Comparison of ENCODE assay signal across 10 cellular contexts in the genomic region with DNA sequence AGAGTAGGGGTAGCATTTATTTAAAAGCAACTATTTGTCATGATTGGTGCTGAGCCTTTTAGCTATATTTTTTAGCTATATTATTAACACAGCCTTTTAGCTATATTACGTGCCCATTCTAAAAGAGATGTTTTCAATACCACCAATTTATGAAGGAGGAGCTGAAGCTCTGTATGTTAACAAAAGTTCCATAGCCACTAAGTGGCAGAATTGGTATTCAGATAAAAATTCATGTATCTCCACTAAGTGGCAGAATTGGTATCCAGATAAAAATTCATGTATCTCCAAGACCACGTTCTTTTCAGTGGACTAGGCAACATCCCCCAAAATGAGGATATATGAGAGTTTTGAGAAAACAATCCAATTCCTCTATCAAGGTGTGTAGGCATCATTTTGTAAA.
DNase-seq lines count a peak whose midpoint lies in the region; ATAC-seq and TF ChIP-seq lines count a peak whose summit lies in the region.
"Had no signal": no experiment of that assay in that cellular context is flagged by ENCODE, and none has a peak within 500 bp of the region (broad histone marks: within the 10 kb centered on the region; RNA-seq: fewer than 3 reads in every experiment).

No MANE protein-coding gene starts in this region.

- ATAC-seq in foreskin keratinocyte (no peak), HG03565 (IDR thresholded peaks at IDR 0.05; ENCODE audit: unreplicated experiment) (no peak), natural killer cell (no peak)

- POLR2A ChIA-PET in RWPE1 (lab: Yijun Ruan, JAX; ENCODE audit: low non-redundant PET): no interaction called here

- no peak overlapping the region for H3K4me3 Mint-ChIP-seq in natural killer cell
- H3K4me3 Mint-ChIP-seq: mesothelial cell of epicardium had no signal

- no peaks in the 10 kb centered on the region for H3K4me1 Mint-ChIP-seq in natural killer cell

- peak; percentile 37 for TF ChIP-seq CTCF in AG09319 (IDR thresholded peaks at IDR 0.05; ENCODE audit: low read depth, low read length)
- TF ChIP-seq CTCF in RWPE1 (conservative IDR thresholded peaks at IDR 0.05; ENCODE audit: low read depth): peak; percentile 35
- peak; percentile 64 for TF ChIP-seq CTCF in foreskin keratinocyte (conservative IDR thresholded peaks at IDR 0.05)
- TF ChIP-seq CTCF in natural killer cell (IDR thresholded peaks at IDR 0.05): no peak

- DNase-seq in AG09319 (ENCODE audit: extremely low read depth, low read depth): no peak
- peak; percentile 32 for DNase-seq in HT1080 (ENCODE audit: low read depth)
- DNase-seq in RWPE1 (ENCODE audit: low spot score): no peak
- DNase-seq in foreskin keratinocyte: no peak
- no peak for DNase-seq in substantia nigra (lab: John Stamatoyannopoulos, UW)
- no peak for DNase-seq in cardiac septum (ENCODE audit: low spot score)
- DNase-seq in natural killer cell: no peak
- DNase-seq: Karpas-422 had no signal

- CTCF ChIA-PET in RWPE1 (lab: Yijun Ruan, JAX): interaction anchor here (0.6 to 2.5 kb wide), 2 partner anchors 214 to 959 kb away, joined by 3 to 8 read pairs; no protein-coding TSS in a partner anchor

- no peaks in the 10 kb centered on the region for H3K36me3 Mint-ChIP-seq in natural killer cell
- H3K36me3 Mint-ChIP-seq: mesothelial cell of epicardium had no signal

- intact Hi-C loops in cardiac septum (cut with DNase I): loop anchor here (2.0 to 10.0 kb wide), 5 partner anchors 164 to 516 kb away; a partner anchor contains a TSS
- intact Hi-C loops in natural killer cell (cut with micrococcal nuclease): no loop called here

- no peak overlapping the region for H3K27ac ChIP-seq in RWPE1
- H3K27ac ChIP-seq in foreskin keratinocyte: no peak overlapping the region
- no peak overlapping the region for H3K27ac ChIP-seq in substantia nigra (ENCODE audit: low read depth, low read length, poor library complexity, severe bottlenecking)

- no peaks in the 10 kb centered on the region for H3K9me3 Mint-ChIP-seq in natural killer cell
- H3K9me3 Mint-ChIP-seq: mesothelial cell of epicardium had no signal

- H3K4me1 ChIP-seq in foreskin keratinocyte: peaks cover 8% of the 10 kb centered on the region

- no peaks in the 10 kb centered on the region for H3K27me3 Mint-ChIP-seq in natural killer cell (ENCODE audit: low read depth in 2 of 2)

- no peak overlapping the region for H3K27ac Mint-ChIP-seq in natural killer cell

- H3K27me3 ChIP-seq in foreskin keratinocyte: no peaks in the 10 kb centered on the region
